In the genomic region with DNA sequence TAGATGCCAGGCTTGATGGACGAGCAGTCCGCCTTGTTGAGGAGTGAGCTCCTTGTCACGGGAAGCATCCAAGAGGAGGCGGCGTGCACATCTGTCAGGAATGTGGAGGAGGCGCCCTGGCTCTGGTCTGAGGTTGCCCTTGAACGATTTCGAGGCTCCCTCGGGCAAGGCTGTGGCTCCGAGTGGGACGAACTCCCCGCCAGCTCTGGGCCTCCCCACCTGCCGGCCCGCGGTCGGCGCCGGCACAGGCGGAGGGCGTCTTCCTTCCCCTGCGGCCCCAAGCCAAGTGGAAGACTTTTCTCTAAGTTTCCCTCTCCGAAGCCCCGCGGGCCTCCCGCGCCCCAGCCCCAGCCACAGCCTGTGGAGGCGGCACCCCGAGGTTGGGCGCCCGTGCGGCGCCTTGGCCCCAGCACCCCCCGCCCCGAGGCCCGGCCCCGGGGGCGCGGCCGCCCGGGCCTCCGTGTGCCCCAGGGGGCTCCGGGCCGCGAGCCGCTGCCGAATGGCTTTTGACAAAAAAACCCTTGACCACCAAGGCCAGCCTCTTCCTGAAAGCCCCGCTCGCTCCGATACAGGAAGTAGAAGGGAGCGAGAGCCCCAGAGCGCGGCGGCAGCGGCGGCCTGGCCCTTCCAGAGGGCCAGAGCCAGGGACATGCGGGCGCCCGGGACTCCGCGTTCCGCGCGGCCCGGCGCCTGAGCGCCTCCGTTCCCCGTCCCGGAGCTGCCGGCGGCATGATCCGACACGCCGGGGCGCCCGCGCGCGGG, we compare ENCODE assay signal across 8 cellular contexts. TPM values are rescaled to one million over a fixed set of nuclear protein-coding genes. Genes with fewer than 3 reads are reported as not detected.
DNase-seq lines count a peak whose midpoint lies in the region; TF ChIP-seq lines count a peak whose summit lies in the region.

A gene with protein sequence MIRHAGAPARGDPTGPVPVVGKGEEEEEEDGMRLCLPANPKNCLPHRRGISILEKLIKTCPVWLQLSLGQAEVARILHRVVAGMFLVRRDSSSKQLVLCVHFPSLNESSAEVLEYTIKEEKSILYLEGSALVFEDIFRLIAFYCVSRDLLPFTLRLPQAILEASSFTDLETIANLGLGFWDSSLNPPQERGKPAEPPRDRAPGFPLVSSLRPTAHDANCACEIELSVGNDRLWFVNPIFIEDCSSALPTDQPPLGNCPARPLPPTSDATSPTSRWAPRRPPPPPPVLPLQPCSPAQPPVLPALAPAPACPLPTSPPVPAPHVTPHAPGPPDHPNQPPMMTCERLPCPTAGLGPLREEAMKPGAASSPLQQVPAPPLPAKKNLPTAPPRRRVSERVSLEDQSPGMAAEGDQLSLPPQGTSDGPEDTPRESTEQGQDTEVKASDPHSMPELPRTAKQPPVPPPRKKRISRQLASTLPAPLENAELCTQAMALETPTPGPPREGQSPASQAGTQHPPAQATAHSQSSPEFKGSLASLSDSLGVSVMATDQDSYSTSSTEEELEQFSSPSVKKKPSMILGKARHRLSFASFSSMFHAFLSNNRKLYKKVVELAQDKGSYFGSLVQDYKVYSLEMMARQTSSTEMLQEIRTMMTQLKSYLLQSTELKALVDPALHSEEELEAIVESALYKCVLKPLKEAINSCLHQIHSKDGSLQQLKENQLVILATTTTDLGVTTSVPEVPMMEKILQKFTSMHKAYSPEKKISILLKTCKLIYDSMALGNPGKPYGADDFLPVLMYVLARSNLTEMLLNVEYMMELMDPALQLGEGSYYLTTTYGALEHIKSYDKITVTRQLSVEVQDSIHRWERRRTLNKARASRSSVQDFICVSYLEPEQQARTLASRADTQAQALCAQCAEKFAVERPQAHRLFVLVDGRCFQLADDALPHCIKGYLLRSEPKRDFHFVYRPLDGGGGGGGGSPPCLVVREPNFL (plus strand): TSS at position 578 of the 762 bp plus-strand sequence. CDS start 152 bp downstream, at position 730.

- TF ChIP-seq CTCF in GM10266 (IDR thresholded peaks at IDR 0.05; ENCODE audit: control insufficient read depth, insufficient read depth, low read depth, missing control alignments) = no peak
- TF ChIP-seq CTCF in fibroblast of villous mesenchyme (IDR thresholded peaks at IDR 0.05; ENCODE audit: insufficient read depth, low read depth, low read length) = no peak
- TF ChIP-seq CTCF in nephron progenitor cell (IDR thresholded peaks at IDR 0.05) = no peak
- TF ChIP-seq CTCF in vagina (IDR thresholded peaks at IDR 0.05) = no peak

- peak within 1 kb of the TSS; percentile 78 for H3K27ac ChIP-seq in vagina

- H3K9me3 Mint-ChIP-seq in activated T-helper 1 cell treated with anti-CD3 and anti-CD28 coated beads, Interleukin-12 subunit alpha, Interleukin-12 subunit beta, Interleukin-2, Interleukin-4 antibody, amounts not matched to agents 30 ng/mL and 10 ng/mL and 1 ng/mL, durations not matched to agents 14 hours and 24 hours and 36 hours = no peaks in the 10 kb centered on the region
- H3K9me3 Mint-ChIP-seq in nephron progenitor cell = no peaks in the 10 kb centered on the region

- DNase-seq in GM10266 (ENCODE audit: extremely low spot score) (peak; percentile 80), H7 (peak; percentile 89), NCI-H226 (peak; percentile 93), fibroblast of villous mesenchyme (ENCODE audit: low read depth) (peak; percentile 68), nephron progenitor cell (peak; percentile 72), vagina (ENCODE audit: extremely low spot score in 2 of 2) (no peak), NCI-H2107 treated with DMSO at 0.1 percent for 48 hours (lab: John Stamatoyannopoulos, UW; ENCODE audit: unreplicated experiment) (no peak)
- peak; percentile 33 for DNase-seq in activated T-helper 1 cell treated with anti-CD3 and anti-CD28 coated beads, Interleukin-12 subunit alpha, Interleukin-12 subunit beta, Interleukin-2, Interleukin-4 antibody, amounts not matched to agents 30 ng/mL and 10 ng/mL and 1 ng/mL, durations not matched to agents 14 hours and 24 hours and 36 hours (ENCODE audit: low spot score)

- H3K27me3 ChIP-seq in H7 (ENCODE audit: control insufficient read depth, insufficient read depth, low read length) (peaks cover 33% of the 10 kb centered on the region), vagina (no peaks in the 10 kb centered on the region)

- H3K4me1 ChIP-seq in vagina = peaks cover 34% of the 10 kb centered on the region

- peaks cover 34% of the 10 kb centered on the region for H3K4me1 Mint-ChIP-seq in activated T-helper 1 cell treated with anti-CD3 and anti-CD28 coated beads, Interleukin-12 subunit alpha, Interleukin-12 subunit beta, Interleukin-2, Interleukin-4 antibody, amounts not matched to agents 30 ng/mL and 10 ng/mL and 1 ng/mL, durations not matched to agents 14 hours and 24 hours and 36 hours (ENCODE audit: low read depth)
- peaks cover 5% of the 10 kb centered on the region for H3K4me1 Mint-ChIP-seq in nephron progenitor cell

- H3K27me3 Mint-ChIP-seq in activated T-helper 1 cell treated with anti-CD3 and anti-CD28 coated beads, Interleukin-12 subunit alpha, Interleukin-12 subunit beta, Interleukin-2, Interleukin-4 antibody, amounts not matched to agents 30 ng/mL and 10 ng/mL and 1 ng/mL, durations not matched to agents 14 hours and 24 hours and 36 hours (ENCODE audit: insufficient read depth) = peaks cover 44% of the 10 kb centered on the region
- peaks cover 66% of the 10 kb centered on the region for H3K27me3 Mint-ChIP-seq in nephron progenitor cell (ENCODE audit: low read depth, poor library complexity)

- TF ChIP-seq POLR2A in vagina (IDR thresholded peaks at IDR 0.05) = no peak

- intact Hi-C loops in activated T-helper 1 cell treated with anti-CD3 and anti-CD28 coated beads, Interleukin-12 subunit alpha, Interleukin-12 subunit beta, Interleukin-2, Interleukin-4 antibody, amounts not matched to agents 30 ng/mL and 10 ng/mL and 1 ng/mL, durations not matched to agents 14 hours and 24 hours and 36 hours (cut with micrococcal nuclease) = no loop called here
- intact Hi-C loops in vagina (cut with DNase I) = no loop called here

- no peaks in the 10 kb centered on the region for H3K36me3 Mint-ChIP-seq in activated T-helper 1 cell treated with anti-CD3 and anti-CD28 coated beads, Interleukin-12 subunit alpha, Interleukin-12 subunit beta, Interleukin-2, Interleukin-4 antibody, amounts not matched to agents 30 ng/mL and 10 ng/mL and 1 ng/mL, durations not matched to agents 14 hours and 24 hours and 36 hours (ENCODE audit: low read depth)
- no peaks in the 10 kb centered on the region for H3K36me3 Mint-ChIP-seq in nephron progenitor cell (ENCODE audit: low read depth)

- peak within 1 kb of the TSS; percentile 52 for H3K27ac Mint-ChIP-seq in activated T-helper 1 cell treated with anti-CD3 and anti-CD28 coated beads, Interleukin-12 subunit alpha, Interleukin-12 subunit beta, Interleukin-2, Interleukin-4 antibody, amounts not matched to agents 30 ng/mL and 10 ng/mL and 1 ng/mL, durations not matched to agents 14 hours and 24 hours and 36 hours
- H3K27ac Mint-ChIP-seq in nephron progenitor cell = no peak within 1 kb of the TSS

- H3K36me3 ChIP-seq in H7 (replicated peaks; ENCODE audit: control insufficient read depth, insufficient read depth, low read length) = no peaks in the 10 kb centered on the region
- no peaks in the 10 kb centered on the region for H3K36me3 ChIP-seq in vagina

- H3K4me3 ChIP-seq in H7 (ENCODE audit: insufficient read depth, low read depth, low read length) = peak within 1 kb of the TSS; percentile 52
- H3K4me3 ChIP-seq in fibroblast of villous mesenchyme (ENCODE audit: low read depth, low read length) = peak within 1 kb of the TSS; percentile 70
- peak within 1 kb of the TSS; percentile 82 to 86 for H3K4me3 ChIP-seq in vagina

- H3K4me3 Mint-ChIP-seq in activated T-helper 1 cell treated with anti-CD3 and anti-CD28 coated beads, Interleukin-12 subunit alpha, Interleukin-12 subunit beta, Interleukin-2, Interleukin-4 antibody, amounts not matched to agents 30 ng/mL and 10 ng/mL and 1 ng/mL, durations not matched to agents 14 hours and 24 hours and 36 hours = peak within 1 kb of the TSS; percentile 72
- peak within 1 kb of the TSS; percentile 80 for H3K4me3 Mint-ChIP-seq in nephron progenitor cell

- no peaks in the 10 kb centered on the region for H3K9me3 ChIP-seq in vagina

RNA-seq across cellular contexts. Expression of the gene that starts here (rescaled TPM):
- 0.15 and 0.76 TPM in 2 replicates for total RNA-seq in H7 (2014; rRNA removed; shearing (Covaris generic))
- total RNA-seq in activated T-helper 1 cell treated with anti-CD3 and anti-CD28 coated beads, Interleukin-12 subunit alpha, Interleukin-12 subunit beta, Interleukin-2, Interleukin-4 antibody, amounts not matched to agents 30 ng/mL and 10 ng/mL and 1 ng/mL, durations not matched to agents 14 hours and 24 hours and 36 hours = 34.7 and 35.3 TPM in 2 replicates
- 7.3 and 7.4 TPM in 2 replicates for total RNA-seq in fibroblast of villous mesenchyme
- 22.6 TPM for total RNA-seq in vagina

Comparison
In these comparisons a context has a peak if more than half of its experiments do, and no peak if none do; other contexts are left out.
1. Peak in DNase-seq and H3K4me3 ChIP-seq in H7; RNA of the gene not detected or under 1 TPM.
2. DNase-seq: peak in GM10266 (single experiment), NCI-H226 (single experiment), activated T-helper 1 cell treated with anti-CD3 and anti-CD28 coated beads, Interleukin-12 subunit alpha, Interleukin-12 subunit beta, Interleukin-2, Interleukin-4 antibody, amounts not matched to agents 30 ng/mL and 10 ng/mL and 1 ng/mL, durations not matched to agents 14 hours and 24 hours and 36 hours (single experiment), fibroblast of villous mesenchyme (single experiment) and nephron progenitor cell (single experiment); none in vagina (0 of 2) and NCI-H2107 treated with DMSO at 0.1 percent for 48 hours (single experiment).
3. Peak in every context shown above with its lines, with median percentiles within 50 percentile points of each other: H3K4me3 ChIP-seq.